ENCODE assay signal across 14 cellular contexts in genomic region chr17:55394357-55395021, GRCh38. TPM values are rescaled to one million over a fixed set of nuclear protein-coding genes. Genes with fewer than 3 reads are reported as not detected.
A peak's percentile ranks its signal among the peaks of the same experiment; 100 is the strongest.
DNase-seq lines count a peak whose midpoint lies in the region; ATAC-seq and TF ChIP-seq lines count a peak whose summit lies in the region.
"Had no signal": no experiment of that assay in that cellular context is flagged by ENCODE, and none has a peak within 500 bp of the region (broad histone marks: within the 10 kb centered on the region; RNA-seq: fewer than 3 reads in every experiment).

No MANE protein-coding gene starts in this region.

- no peak overlapping the region for H2AFZ ChIP-seq in neuronal stem cell (ENCODE audit: low read length)

- H3K4me1 ChIP-seq in left ventricle myocardium inferior (peaks cover 10% of the 10 kb centered on the region), upper lobe of left lung (peaks cover 0 to 7% (median 2%) of the 10 kb centered on the region in 4 donors), neuronal stem cell (ENCODE audit: control insufficient read depth in 2 of 2, insufficient read depth in 1 of 2, low read depth in 1 of 2, low read length in 2 of 2) (peaks cover 0 to 2% of the 10 kb centered on the region in 2 donors)
- H3K4me1 ChIP-seq: SJSA1 had no signal

- H2BK15ac ChIP-seq in neuronal stem cell (ENCODE audit: low read length), result no peak overlapping the region

- no peak overlapping the region for H3K27ac ChIP-seq in left ventricle myocardium inferior (replicated peaks)
- H3K27ac ChIP-seq in upper lobe of left lung, result peak overlapping the region in 1 of 4 donors; percentile 15
- no peak overlapping the region for H3K27ac ChIP-seq in neuronal stem cell (replicated peaks; ENCODE audit: low read length)
- H3K27ac ChIP-seq: SJSA1, tibial artery had no signal

- H3K27me3 ChIP-seq in left ventricle myocardium inferior (ENCODE audit: low read depth) (no peaks in the 10 kb centered on the region), upper lobe of left lung (no peaks in the 10 kb centered on the region), neuronal stem cell (ENCODE audit: control insufficient read depth in 3 of 3, insufficient read depth in 3 of 3, low read depth in 1 of 3, low read length in 3 of 3) (no peaks in the 10 kb centered on the region)
- H3K27me3 ChIP-seq: SJSA1, tibial artery had no signal

- H2BK12ac ChIP-seq in neuronal stem cell (ENCODE audit: low read length), result no peak overlapping the region

- no peak overlapping the region for H4K91ac ChIP-seq in neuronal stem cell (ENCODE audit: low read depth, low read length, poor library complexity)

- no peak for TF ChIP-seq EP300 in upper lobe of left lung (IDR thresholded peaks at IDR 0.05)

- ATAC-seq in Right ventricle myocardium inferior (peak; percentile 62), memory B cell (ENCODE audit: low read depth) (no peak), upper lobe of left lung (ENCODE audit: low FRiP score in 2 of 2) (peak; percentile 63 to 80), HG03378 (IDR thresholded peaks at IDR 0.05; ENCODE audit: unreplicated experiment) (no peak)
- ATAC-seq in activated CD8-positive, alpha-beta T cell treated with anti-CD3 and anti-CD28 coated beads for 36 hours, result no peak

- no peak overlapping the region for H3K9ac ChIP-seq in neuronal stem cell (ENCODE audit: low read depth, low read length, poor library complexity)

- no peak overlapping the region for H4K8ac ChIP-seq in neuronal stem cell (ENCODE audit: low read depth, low read length)

- no peaks in the 10 kb centered on the region for H3K27me3 Mint-ChIP-seq in activated CD8-positive, alpha-beta T cell treated with anti-CD3 and anti-CD28 coated beads for 36 hours
- no peaks in the 10 kb centered on the region for H3K27me3 Mint-ChIP-seq in memory B cell

- H3K4me3 ChIP-seq in left ventricle myocardium inferior (no peak overlapping the region), upper lobe of left lung (no peak overlapping the region), neuronal stem cell (ENCODE audit: low read length in 2 of 2) (no peak overlapping the region)
- H3K4me3 ChIP-seq: SJSA1, tibial artery had no signal

- TF ChIP-seq CTCF in left ventricle myocardium inferior (IDR thresholded peaks at IDR 0.05; ENCODE audit: borderline replicate concordance), result no peak
- TF ChIP-seq CTCF in activated CD8-positive, alpha-beta T cell treated with anti-CD3 and anti-CD28 coated beads for 36 hours (IDR thresholded peaks at IDR 0.05), result no peak
- no peak for TF ChIP-seq CTCF in upper lobe of left lung (IDR thresholded peaks at IDR 0.05)

- TF ChIP-seq POLR2A in upper lobe of left lung (IDR thresholded peaks at IDR 0.05), result no peak

- CTCF ChIA-PET in activated CD8-positive, alpha-beta T cell treated with anti-CD3 and anti-CD28 coated beads for 36 hours (lab: Charles Lee), result interaction anchor here (1.4 kb wide), 1 partner anchor 37 kb away, joined by 4 read pairs; no protein-coding TSS in a partner anchor

- no peak overlapping the region for H3K4ac ChIP-seq in neuronal stem cell (ENCODE audit: low read length)

- peak overlapping the region; percentile 10 for H3K27ac Mint-ChIP-seq in activated CD8-positive, alpha-beta T cell treated with anti-CD3 and anti-CD28 coated beads for 36 hours
- peak overlapping the region; percentile 32 for H3K27ac Mint-ChIP-seq in memory B cell

- intact Hi-C loops in Right ventricle myocardium inferior (cut with DNase I) (no loop called here), left ventricle myocardium inferior (cut with micrococcal nuclease) (no loop called here)
- intact Hi-C loops in activated CD8-positive, alpha-beta T cell treated with anti-CD3 and anti-CD28 coated beads for 36 hours (cut with micrococcal nuclease), result no loop called here

- H2BK5ac ChIP-seq in neuronal stem cell (ENCODE audit: low read length), result no peak overlapping the region

- H2BK120ac ChIP-seq in neuronal stem cell (ENCODE audit: low read depth, low read length), result no peak overlapping the region

- H3K9me3 ChIP-seq in left ventricle myocardium inferior (replicated peaks), result no peaks in the 10 kb centered on the region
- H3K9me3 ChIP-seq in upper lobe of left lung, result no peaks in the 10 kb centered on the region
- H3K9me3 ChIP-seq in neuronal stem cell (replicated peaks in 1 of 2; ENCODE audit: control insufficient read depth in 2 of 2, insufficient read depth in 1 of 2, low read depth in 1 of 2, low read length in 2 of 2), result no peaks in the 10 kb centered on the region
- H3K9me3 ChIP-seq: SJSA1, tibial artery had no signal

- H3K36me3 Mint-ChIP-seq in activated CD8-positive, alpha-beta T cell treated with anti-CD3 and anti-CD28 coated beads for 36 hours (ENCODE audit: low read depth), result peaks cover 28% of the 10 kb centered on the region
- peaks cover 22% of the 10 kb centered on the region for H3K36me3 Mint-ChIP-seq in memory B cell

- 76 to 77% methylated on average over 6 of the region's 6 CpGs for WGBS in upper lobe of left lung, 2 donors
- no CpG with 5 or more reads among the region's 6 CpGs for WGBS in neuronal stem cell (ENCODE audit: extremely low coverage in 2 of 2, insufficient read length in 2 of 2, insufficient replicate concordance in 1 of 2), 2 donors

- DNase-seq in Right ventricle myocardium inferior (ENCODE audit: missing footprints) (no peak), left ventricle myocardium inferior (no peak), memory B cell (ENCODE audit: low spot score in 2 of 2) (no peak), upper lobe of left lung (no peak), neuronal stem cell (ENCODE audit: low spot score) (no peak), mucosa of gallbladder (ENCODE audit: low spot score) (no peak)
- DNase-seq in activated CD8-positive, alpha-beta T cell treated with anti-CD3 and anti-CD28 coated beads for 36 hours, result no peak
- DNase-seq: ACHN; activated CD4-positive, alpha-beta T cell treated with anti-CD3 and anti-CD28 coated beads for 4 hours; Karpas-422; NCI-H345; tibial artery had no signal

- POLR2A ChIA-PET in activated CD8-positive, alpha-beta T cell treated with anti-CD3 and anti-CD28 coated beads for 36 hours (lab: Charles Lee), result no interaction called here

- no peak overlapping the region for H3K14ac ChIP-seq in neuronal stem cell (ENCODE audit: low read length)

- H3K9me3 Mint-ChIP-seq in activated CD8-positive, alpha-beta T cell treated with anti-CD3 and anti-CD28 coated beads for 36 hours, result no peaks in the 10 kb centered on the region
- no peaks in the 10 kb centered on the region for H3K9me3 Mint-ChIP-seq in memory B cell

- no peak overlapping the region for H2AK5ac ChIP-seq in neuronal stem cell (ENCODE audit: low read depth, low read length)

- H3K36me3 ChIP-seq in left ventricle myocardium inferior, result peaks cover 29% of the 10 kb centered on the region
- peaks cover 0 to 19% (median 0%) of the 10 kb centered on the region in 4 donors for H3K36me3 ChIP-seq in upper lobe of left lung
- peaks cover 6 to 68% of the 10 kb centered on the region in 2 donors for H3K36me3 ChIP-seq in neuronal stem cell (replicated peaks in 1 of 2; ENCODE audit: control insufficient read depth in 2 of 2, insufficient read depth in 2 of 2, low read length in 2 of 2)

- H3K23ac ChIP-seq in neuronal stem cell (ENCODE audit: low read depth, low read length, poor library complexity), result no peak overlapping the region

- no peak overlapping the region for H3K4me3 Mint-ChIP-seq in activated CD8-positive, alpha-beta T cell treated with anti-CD3 and anti-CD28 coated beads for 36 hours
- no peak overlapping the region for H3K4me3 Mint-ChIP-seq in memory B cell

- H3K18ac ChIP-seq in neuronal stem cell (ENCODE audit: low read length), result no peak overlapping the region

- H3K4me2 ChIP-seq in neuronal stem cell (ENCODE audit: insufficient read depth, low read length, poor library complexity, severe bottlenecking), result no peak overlapping the region

- no peaks in the 10 kb centered on the region for H3K79me1 ChIP-seq in neuronal stem cell (ENCODE audit: low read depth, low read length)

- H3K4me1 Mint-ChIP-seq in activated CD8-positive, alpha-beta T cell treated with anti-CD3 and anti-CD28 coated beads for 36 hours (ENCODE audit: low read depth), result no peaks in the 10 kb centered on the region
- H3K4me1 Mint-ChIP-seq in memory B cell, result peaks cover 5% of the 10 kb centered on the region

RNA-seq across cellular contexts. Expression of gene MMD, which starts 27.1 kb away (rescaled TPM):
- total RNA-seq in Right ventricle myocardium inferior, result 15.1 TPM
- total RNA-seq in left ventricle myocardium inferior, result 9.5 TPM
- 10 to 100 TPM; 27.0 to 39.3 TPM for total RNA-seq in activated CD8-positive, alpha-beta T cell treated with anti-CD3 and anti-CD28 coated beads for 36 hours
- total RNA-seq in upper lobe of left lung, result 10 to 100 TPM; 13.5 to 26.7 (median 19.0) TPM
- polyA plus RNA-seq in neuronal stem cell (2013, experiment 1 of 2), result 85.2 TPM
- polyA plus RNA-seq in neuronal stem cell (2013, experiment 2 of 2), result 87.8 TPM
- 16.8 TPM for total RNA-seq in mucosa of gallbladder

Comparison
In these comparisons a context has a peak if more than half of its experiments do, and no peak if none do; other contexts are left out.
1. ATAC-seq: peak in Right ventricle myocardium inferior (single experiment) and upper lobe of left lung (2 of 2); none in activated CD8-positive, alpha-beta T cell treated with anti-CD3 and anti-CD28 coated beads for 36 hours (single experiment), memory B cell (single experiment) and HG03378 (single experiment).